ENCODE assay signal across 16 cellular contexts in the genomic region with DNA sequence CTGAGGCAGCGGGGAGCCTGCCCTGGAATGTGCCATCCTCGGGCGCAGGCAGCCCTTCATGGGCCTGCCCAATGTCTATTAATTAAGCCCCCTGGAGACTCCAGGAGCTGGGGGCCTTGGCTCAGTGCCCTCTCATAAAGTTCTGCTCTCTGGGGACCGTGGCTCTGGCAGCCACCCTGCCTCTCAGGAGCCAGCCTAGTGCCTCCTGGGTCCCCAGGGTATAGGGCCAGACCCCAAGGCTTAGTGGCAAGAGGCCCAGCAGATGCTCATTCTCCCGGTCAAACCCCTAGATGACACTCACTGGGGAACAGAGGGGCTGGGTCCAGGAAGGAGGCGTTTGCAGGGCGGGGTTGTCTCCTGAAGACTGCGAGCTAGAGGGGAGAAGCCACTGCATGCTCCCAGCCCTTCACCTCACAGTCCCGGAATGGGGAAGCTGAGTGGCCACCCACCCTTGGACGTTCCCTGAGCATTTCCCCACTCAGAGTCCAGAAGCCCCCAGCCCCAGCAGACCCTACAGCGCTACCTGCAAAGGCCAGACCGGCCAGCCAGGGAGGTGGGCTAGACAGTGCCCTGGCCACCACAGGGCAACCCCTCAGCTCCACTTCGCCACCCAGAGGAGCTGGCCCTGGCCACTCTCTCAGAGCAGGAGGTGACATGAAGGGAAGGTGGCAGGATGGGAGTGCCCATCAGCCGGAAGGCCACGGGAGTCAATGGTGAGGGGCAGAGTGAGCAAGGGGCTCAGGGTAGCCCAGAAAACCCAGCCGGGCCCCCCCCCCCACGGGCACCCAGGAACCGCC.
DNase-seq lines count a peak whose midpoint lies in the region; ATAC-seq and TF ChIP-seq lines count a peak whose summit lies in the region.
"Had no signal": no experiment of that assay in that cellular context is flagged by ENCODE, and none has a peak within 500 bp of the region (broad histone marks: within the 10 kb centered on the region; RNA-seq: fewer than 3 reads in every experiment).

No MANE protein-coding gene starts in this region.

- no peak overlapping the region for H3K27ac ChIP-seq in endodermal cell (ENCODE audit: low read depth, low read length)
- H3K27ac ChIP-seq: 22Rv1, PC-9 had no signal

- H3K4me1 ChIP-seq in endodermal cell (ENCODE audit: control insufficient read depth, insufficient read depth, low read length), result no peaks in the 10 kb centered on the region

- no peak overlapping the region for H3K27ac Mint-ChIP-seq in endodermal cell
- H3K27ac Mint-ChIP-seq: activated T-helper 2 cell treated with anti-CD3 and anti-CD28 coated beads, Interferon-gamma antibody, Interleukin-2, Interleukin-4, amounts not matched to agents 10 μg/mL and 5 μg/mL and 100 μg/mL, durations not matched to agents 14 hours and 24 hours and 36 hours; CD4-positive, alpha-beta memory T cell had no signal

- no peaks in the 10 kb centered on the region for H3K9me3 ChIP-seq in endodermal cell (ENCODE audit: control insufficient read depth, low read length)

- H3K4me3 Mint-ChIP-seq in endodermal cell, result no peak overlapping the region
- H3K4me3 Mint-ChIP-seq: CD4-positive, alpha-beta memory T cell had no signal

- H3K9me3 Mint-ChIP-seq in endodermal cell, result peaks cover 13% of the 10 kb centered on the region
- H3K9me3 Mint-ChIP-seq: activated T-helper 2 cell treated with anti-CD3 and anti-CD28 coated beads, Interferon-gamma antibody, Interleukin-2, Interleukin-4, amounts not matched to agents 10 μg/mL and 5 μg/mL and 100 μg/mL, durations not matched to agents 14 hours and 24 hours and 36 hours had no signal

- intact Hi-C loops in posterior vena cava (cut with DNase I), result no loop called here

- DNase-seq in NCI-H1092 treated with DMSO at 0.1 percent for 48 hours (lab: John Stamatoyannopoulos, UW) (peak; percentile 23), NCI-H1092 (lab: John Stamatoyannopoulos, UW) (no peak), NCI-H1105 (lab: John Stamatoyannopoulos, UW) (peak; percentile 28), endodermal cell (peak; percentile 26), posterior vena cava (ENCODE audit: low spot score) (peak; percentile 59), epidermal melanocyte (ENCODE audit: insufficient read length, low spot score) (no peak), OCI-M2 (lab: John Stamatoyannopoulos, UW; ENCODE audit: unreplicated experiment) (no peak)
- DNase-seq: activated CD4-positive, alpha-beta T cell treated with anti-CD3 and anti-CD28 coated beads for 1 hour; CD4-positive, alpha-beta memory T cell; MV-4-11; NCI-H510A; PC-9; stimulated activated naive CD8-positive, alpha-beta T cell treated with anti-CD3 and anti-CD28 coated beads, Interleukin-15, Interleukin-2, amounts not matched to agents 100 U/mL and 50 U/mL, for 24 hours had no signal

- WGBS in endodermal cell (ENCODE audit: insufficient coverage in 1 of 2, insufficient read length in 1 of 2), 2 experiments, result 92 to 93% methylated on average over 11 to 18 of the region's 18 CpGs

- H3K27me3 ChIP-seq in endodermal cell (ENCODE audit: control insufficient read depth, insufficient read depth, low read length, poor library complexity, severe bottlenecking), result no peaks in the 10 kb centered on the region

- ATAC-seq in HG02588 (IDR thresholded peaks at IDR 0.05; ENCODE audit: unreplicated experiment), result no peak
- ATAC-seq: stimulated activated naive CD8-positive, alpha-beta T cell treated with anti-CD3 and anti-CD28 coated beads, Interleukin-15, Interleukin-2, amounts not matched to agents 100 U/mL and 50 U/mL, for 24 hours had no signal

- H3K9ac ChIP-seq in endodermal cell (ENCODE audit: extremely low read depth, low read length, poor library complexity, severe bottlenecking), result no peak overlapping the region

- no peak for TF ChIP-seq CTCF in endodermal cell (conservative IDR thresholded peaks at IDR 0.05)

- no peaks in the 10 kb centered on the region for H3K36me3 ChIP-seq in endodermal cell (ENCODE audit: control insufficient read depth, insufficient read depth, low read length)

- H3K4me3 ChIP-seq in endodermal cell (ENCODE audit: low read length), result no peak overlapping the region
- H3K4me3 ChIP-seq: PC-9 had no signal

- no peaks in the 10 kb centered on the region for H3K36me3 Mint-ChIP-seq in endodermal cell (ENCODE audit: low read depth)

- H3K27me3 Mint-ChIP-seq in endodermal cell (ENCODE audit: insufficient read depth), result peaks cover 59% of the 10 kb centered on the region
- H3K27me3 Mint-ChIP-seq: CD4-positive, alpha-beta memory T cell had no signal

- H3K4me1 Mint-ChIP-seq in endodermal cell, result no peaks in the 10 kb centered on the region

Comparison
In these comparisons a context has a peak if more than half of its experiments do, and no peak if none do; other contexts are left out.
1. DNase-seq: peak in NCI-H1092 treated with DMSO at 0.1 percent for 48 hours (single experiment), NCI-H1105 (single experiment), endodermal cell (single experiment) and posterior vena cava (single experiment); none in NCI-H1092 (single experiment), epidermal melanocyte (single experiment) and OCI-M2 (single experiment).